8 cellular contexts compared by ENCODE assay signal in the genomic region with DNA sequence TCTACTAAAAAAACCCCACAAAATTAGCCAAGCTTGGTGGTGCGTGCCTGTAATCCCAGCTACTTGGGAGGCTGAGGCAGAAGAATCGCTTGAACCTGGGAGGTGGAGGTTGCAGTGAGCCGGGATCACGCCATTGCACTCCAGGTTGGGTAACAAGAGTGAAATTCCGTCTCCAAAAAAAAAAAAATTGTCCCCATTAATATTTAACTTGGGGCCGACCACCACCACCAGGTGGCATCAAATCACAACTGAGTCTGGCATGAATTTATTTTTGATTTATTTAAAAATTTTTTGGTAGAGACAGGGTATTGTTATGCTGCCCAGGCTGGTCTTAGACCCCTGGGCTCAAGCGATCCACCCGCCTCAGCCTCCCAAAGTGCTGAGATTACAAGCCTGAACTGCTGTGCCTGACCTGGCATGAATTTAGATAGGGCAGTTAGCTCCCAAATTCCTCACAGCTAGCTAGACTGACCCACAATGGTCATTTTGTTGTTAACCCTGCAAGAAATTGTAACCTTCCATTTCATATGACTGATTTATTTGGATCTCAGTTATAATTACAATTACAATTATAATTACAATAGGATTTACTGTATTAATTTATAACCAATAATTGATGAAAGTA. TPM values are rescaled to one million over a fixed set of nuclear protein-coding genes. Genes with fewer than 3 reads are reported as not detected.
A peak's percentile ranks its signal among the peaks of the same experiment; 100 is the strongest.
DNase-seq lines count a peak whose midpoint lies in the region; ATAC-seq and TF ChIP-seq lines count a peak whose summit lies in the region.

No MANE protein-coding gene starts in this region.

- 50 to 57% (median 52%) methylated on average over 8 of the region's 8 CpGs for WGBS in heart left ventricle, 4 donors

- no peak overlapping the region for H3K27ac ChIP-seq in heart left ventricle
- H3K27ac ChIP-seq in OCI-LY3 (ENCODE audit: low read length) = no peak overlapping the region

- no peak overlapping the region for H3K27ac Mint-ChIP-seq in immature natural killer cell

- H3K4me1 ChIP-seq in heart left ventricle (peaks cover 0 to 10% (median 0%) of the 10 kb centered on the region in 12 donors), OCI-LY3 (ENCODE audit: low read length) (peaks cover 10% of the 10 kb centered on the region)

- H3K27me3 Mint-ChIP-seq in immature natural killer cell (ENCODE audit: low read depth in 3 of 3) = peaks cover 0 to 2% (median 1%) of the 10 kb centered on the region in 3 donors

- H3K9me3 Mint-ChIP-seq in immature natural killer cell = peaks cover 0 to 1% (median 0%) of the 10 kb centered on the region in 6 donors

- H3K4me3 Mint-ChIP-seq in immature natural killer cell = no peak overlapping the region

- H3K4me3 ChIP-seq in heart left ventricle (no peak overlapping the region), OCI-LY3 (ENCODE audit: low read length) (peak overlapping the region; percentile 66)

- H3K36me3 ChIP-seq in heart left ventricle = no peaks in the 10 kb centered on the region
- H3K36me3 ChIP-seq in OCI-LY3 (replicated peaks; ENCODE audit: low read depth, low read length) = no peaks in the 10 kb centered on the region

- ATAC-seq in heart left ventricle (no peak), Right ventricle myocardium inferior (no peak), HG02759 (IDR thresholded peaks at IDR 0.05; ENCODE audit: unreplicated experiment) (no peak), HG02840 (IDR thresholded peaks at IDR 0.05; ENCODE audit: low FRiP score, unreplicated experiment) (no peak)

- intact Hi-C loops in heart left ventricle (cut with DNase I) (loop anchor here in 3 of 10 donors (10.0 kb wide), 3 partner anchors 322 to 712 kb away; partner anchors contain the start of gene PDSS2 (in 1 of the 3)), Right ventricle myocardium inferior (cut with DNase I) (no loop called here)

- no peaks in the 10 kb centered on the region for H3K79me2 ChIP-seq in OCI-LY3 (ENCODE audit: low read length)

- H4K20me1 ChIP-seq in OCI-LY3 (ENCODE audit: insufficient read depth, low read length) = no peaks in the 10 kb centered on the region

- peak in 1 of 5 donors; percentile 30 for DNase-seq in heart left ventricle
- no peak for DNase-seq in Right ventricle myocardium inferior (ENCODE audit: missing footprints)
- DNase-seq in dermis blood vessel endothelial cell = peak; percentile 58
- DNase-seq in retina = peak; percentile 64
- DNase-seq in immature natural killer cell = no peak

- H3K9me3 ChIP-seq in heart left ventricle = no peaks in the 10 kb centered on the region
- no peaks in the 10 kb centered on the region for H3K9me3 ChIP-seq in OCI-LY3 (ENCODE audit: insufficient read depth, low read length)

- no peak overlapping the region for H3K9ac ChIP-seq in OCI-LY3 (ENCODE audit: low read length)

- H2AFZ ChIP-seq in OCI-LY3 (ENCODE audit: low read depth, low read length) = peak overlapping the region; percentile 39; the same call in 1 of the 2 replicates

- peak in 10 of 12 donors; percentile 15 to 55 (median 45) for TF ChIP-seq CTCF in heart left ventricle (IDR thresholded peaks at IDR 0.05)
- peak; percentile 55 for TF ChIP-seq CTCF in OCI-LY3 (IDR thresholded peaks at IDR 0.05; ENCODE audit: low read depth, low read length)

- H3K36me3 Mint-ChIP-seq in immature natural killer cell = no peaks in the 10 kb centered on the region

- H3K27me3 ChIP-seq in heart left ventricle (no peaks in the 10 kb centered on the region), OCI-LY3 (ENCODE audit: low read depth, low read length) (no peaks in the 10 kb centered on the region)

- TF ChIP-seq POLR2A in heart left ventricle (IDR thresholded peaks at IDR 0.05) = no peak

- H3K4me2 ChIP-seq in OCI-LY3 (ENCODE audit: low read length) = peak overlapping the region; percentile 63

- H3K4me1 Mint-ChIP-seq in immature natural killer cell = no peaks in the 10 kb centered on the region

RNA-seq across cellular contexts. Expression of gene BEND3, which starts 17.1 kb away (rescaled TPM):
- total RNA-seq in heart left ventricle (1 to 10 TPM in 8 of 9 donors, under 1 TPM in 1; 0.75 to 2.0 (median 1.5) TPM), Right ventricle myocardium inferior (1.6 TPM), dermis blood vessel endothelial cell (1.9 and 3.5 TPM in 2 replicates)
- polyA plus RNA-seq in heart left ventricle (1 to 10 TPM in 1 of 2 donors, under 1 TPM in 1; 0.30 to 1.1 TPM), immature natural killer cell (under 1 TPM; 0.04 to 0.46 (median 0.17) TPM)

Comparison
In these comparisons a context has a peak if more than half of its experiments do, and no peak if none do; other contexts are left out.
1. DNase-seq: peak in dermis blood vessel endothelial cell (single experiment) and retina (single experiment); none in Right ventricle myocardium inferior (single experiment) and immature natural killer cell (0 of 3).